1 cellular context compared by ENCODE assay signal in the genomic region with DNA sequence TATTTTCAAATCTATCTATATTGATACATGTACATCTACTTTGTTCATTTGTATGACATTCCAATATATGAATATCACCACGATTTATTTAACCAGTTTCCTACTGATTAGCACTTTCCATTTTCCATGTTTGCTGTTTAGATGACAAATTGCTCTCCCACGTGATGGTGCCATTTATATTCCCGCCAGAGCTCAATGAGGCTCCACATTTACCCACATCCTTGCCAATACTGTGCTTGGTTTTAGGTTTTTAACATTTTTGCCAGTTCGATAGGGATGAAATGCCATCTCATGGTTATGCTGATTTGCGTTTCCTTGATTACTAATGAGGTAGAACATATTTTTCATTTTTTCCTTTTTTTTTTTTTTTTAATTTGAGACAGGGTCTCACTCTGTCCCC.
TF ChIP-seq lines count a peak whose summit lies in the region.

No MANE protein-coding gene starts in this region.

TF ChIP-seq in GM23338, 12 proteins besides CTCF, POLR2A, EP300 and RAD21 (continued from another document):
- no peak for TF ChIP-seq STAT1 (IDR thresholded peaks at IDR 0.05; ENCODE audit: unreplicated experiment)
TF ChIP-seq in GM23338: peak in this region for 0.
